ENCODE assay signal across 1 cellular context in the genomic region with DNA sequence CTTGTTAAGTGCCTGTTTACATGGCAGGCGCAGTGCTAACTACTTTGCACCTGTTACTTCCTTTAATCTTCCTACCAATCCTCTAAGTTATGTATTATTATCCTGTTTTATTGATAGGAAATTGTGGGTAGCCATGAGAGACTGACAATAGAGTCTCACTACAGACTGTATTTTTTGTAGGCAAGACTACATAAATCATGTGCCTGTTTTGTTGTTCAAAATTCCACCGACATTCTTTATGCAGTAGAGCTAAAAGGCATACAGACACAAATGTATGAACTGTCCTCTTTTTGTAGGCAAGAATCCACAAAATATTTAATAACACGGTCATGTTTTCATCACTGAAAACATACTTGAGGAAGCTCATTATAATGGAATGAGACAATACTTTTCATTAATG.
TF ChIP-seq lines count a peak whose summit lies in the region.

No MANE protein-coding gene starts in this region.

TF ChIP-seq in endothelial cell of umbilical vein, 7 proteins besides CTCF, POLR2A, EP300 and RAD21 (continued from another document):
- no peak for TF ChIP-seq EZH2 (IDR thresholded peaks at IDR 0.05; ENCODE audit: borderline replicate concordance, low read depth, low read length, severe bottlenecking)
- TF ChIP-seq POLR2AphosphoS5 (IDR thresholded peaks at IDR 0.05; ENCODE audit: insufficient read depth, low read depth, low read length), result no peak
- TF ChIP-seq GATA2 (IDR thresholded peaks at IDR 0.05; ENCODE audit: insufficient read depth, insufficient read length, low read depth, low read length), result no peak
- no peak for TF ChIP-seq MAX (IDR thresholded peaks at IDR 0.05; ENCODE audit: insufficient read depth, insufficient read length)
- no peak for TF ChIP-seq MYC (IDR thresholded peaks at IDR 0.05; ENCODE audit: low read depth, low read length)
- TF ChIP-seq JUN (IDR thresholded peaks at IDR 0.05; ENCODE audit: borderline replicate concordance, insufficient read depth, insufficient read length, low read depth), result no peak
